ENCODE assay signal across 20 cellular contexts in the genomic region with DNA sequence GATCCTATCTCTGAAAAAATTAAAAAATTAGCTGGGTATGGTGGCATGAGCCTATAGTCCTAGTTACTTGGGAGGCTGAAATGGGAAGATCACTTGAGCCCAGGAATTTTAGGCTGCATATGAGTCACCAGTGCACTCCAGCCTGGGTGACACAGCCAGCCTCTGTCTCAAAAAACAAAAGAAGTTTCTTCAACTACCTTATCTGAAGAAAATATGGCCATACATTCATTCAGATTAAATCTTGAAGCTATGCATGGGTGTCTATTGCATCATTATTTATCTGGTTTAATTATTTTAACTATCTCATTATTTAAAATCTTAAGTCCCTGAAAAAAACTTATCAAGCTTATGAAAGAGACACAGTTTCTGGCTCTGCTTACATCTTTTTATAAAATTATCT.
DNase-seq lines count a peak whose midpoint lies in the region; ATAC-seq, FAIRE-seq and TF ChIP-seq lines count a peak whose summit lies in the region.
"Had no signal": no experiment of that assay in that cellular context is flagged by ENCODE, and none has a peak within 500 bp of the region (broad histone marks: within the 10 kb centered on the region; RNA-seq: fewer than 3 reads in every experiment).

No MANE protein-coding gene starts in this region.

- H3K4me1 ChIP-seq in SK-N-SH (ENCODE audit: control insufficient read depth in 1 of 2, insufficient read depth in 2 of 2, low read depth in 1 of 2, low read length in 1 of 2) = no peaks in the 10 kb centered on the region
- peaks cover 0 to 1% of the 10 kb centered on the region in 2 experiments for H3K4me1 ChIP-seq in trophoblast cell (ENCODE audit: control insufficient read depth in 1 of 2, insufficient read depth in 2 of 2, low read length in 2 of 2)
- H3K4me1 ChIP-seq: BE2C had no signal

- H3K36me3 ChIP-seq in SK-N-SH (replicated peaks in 1 of 2; ENCODE audit: control insufficient read depth in 1 of 2, insufficient read depth in 2 of 2, low read length in 1 of 2) (no peaks in the 10 kb centered on the region), bronchial epithelial cell (ENCODE audit: control insufficient read depth, insufficient read depth, low read length) (no peaks in the 10 kb centered on the region), trophoblast cell (ENCODE audit: control insufficient read depth in 1 of 2, insufficient read depth in 2 of 2, low read length in 2 of 2) (no peaks in the 10 kb centered on the region)
- H3K36me3 ChIP-seq: BE2C, SJCRH30 had no signal

- H3K4me3 ChIP-seq in SK-N-SH (ENCODE audit: low read depth in 2 of 2, low read length in 1 of 2) (no peak overlapping the region), bronchial epithelial cell (ENCODE audit: low read depth, low read length) (no peak overlapping the region), trophoblast cell (ENCODE audit: low read depth, low read length) (no peak overlapping the region)
- H3K4me3 ChIP-seq: SJCRH30 had no signal

- H4K91ac ChIP-seq in trophoblast cell (ENCODE audit: low read depth, low read length) = no peak overlapping the region

- peaks cover 4% of the 10 kb centered on the region for H3F3A ChIP-seq in SK-N-SH (replicated peaks; ENCODE audit: insufficient read depth)

- H3K27me3 ChIP-seq in SK-N-SH (ENCODE audit: insufficient read depth) (no peaks in the 10 kb centered on the region), bronchial epithelial cell (ENCODE audit: control insufficient read depth, insufficient read depth, low read length) (no peaks in the 10 kb centered on the region), trophoblast cell (ENCODE audit: insufficient read depth, low read length) (no peaks in the 10 kb centered on the region)
- H3K27me3 ChIP-seq: SJCRH30 had no signal

- H3K9ac ChIP-seq in SK-N-SH (no peak overlapping the region), trophoblast cell (ENCODE audit: low read length) (no peak overlapping the region)

- H4K8ac ChIP-seq in trophoblast cell (ENCODE audit: low read depth, low read length) = no peak overlapping the region

- H3K4ac ChIP-seq in trophoblast cell (ENCODE audit: low read depth, low read length) = no peak overlapping the region

- no peak for DNase-seq in SK-N-SH
- peak; percentile 52 for DNase-seq in OCI-M1 (lab: John Stamatoyannopoulos, UW)
- DNase-seq in bronchial epithelial cell (ENCODE audit: low read depth) = peak; percentile 23
- DNase-seq in trophoblast cell = peak; percentile 38 to 69
- no peak for DNase-seq in nephron progenitor cell
- DNase-seq in naive thymus-derived CD8-positive, alpha-beta T cell = no peak
- DNase-seq: 8988T; BE2C; CD4-positive, alpha-beta T cell; GDM1; H9; NCI-H1105 treated with DMSO at 0.1 percent for 48 hours; NCI-H1694 treated with DMSO at 0.1 percent for 48 hours; NCI-H446; NCI-H69; NK-92 treated with Interleukin-12 subunit alpha and Interleukin-12 subunit beta, amount 100 ng/mL, for 24 hours; SJCRH30 had no signal

- H2AK5ac ChIP-seq in trophoblast cell (ENCODE audit: low read length) = no peak overlapping the region

- no peak overlapping the region for H4K12ac ChIP-seq in trophoblast cell (ENCODE audit: low read depth, low read length)

- no peak for TF ChIP-seq EP300 in SK-N-SH (IDR thresholded peaks at IDR 0.05; ENCODE audit: borderline replicate concordance in 1 of 2, low read depth in 1 of 2, low read length in 1 of 2)

- H3K4me2 ChIP-seq in SK-N-SH (no peak overlapping the region), trophoblast cell (ENCODE audit: low read length) (no peak overlapping the region)

- TF ChIP-seq CTCF in SK-N-SH (IDR thresholded peaks at IDR 0.05) (no peak), bronchial epithelial cell (IDR thresholded peaks at IDR 0.05; ENCODE audit: insufficient read depth, low read length, severe bottlenecking) (no peak), nephron progenitor cell (IDR thresholded peaks at IDR 0.05) (no peak)

- H2BK12ac ChIP-seq in trophoblast cell (ENCODE audit: low read length) = no peak overlapping the region

- H2BK120ac ChIP-seq in trophoblast cell (ENCODE audit: insufficient read depth, low read length, poor library complexity) = no peak overlapping the region

- POLR2A ChIA-PET in SK-N-SH (lab: Yijun Ruan, JAX) = no interaction called here
- POLR2A ChIA-PET in naive thymus-derived CD8-positive, alpha-beta T cell (lab: Charles Lee) = no interaction called here

- H3K14ac ChIP-seq in trophoblast cell (ENCODE audit: low read length) = no peak overlapping the region

- H3K27ac Mint-ChIP-seq in nephron progenitor cell = no peak overlapping the region
- H3K27ac Mint-ChIP-seq in naive thymus-derived CD8-positive, alpha-beta T cell = no peak overlapping the region
- H3K27ac Mint-ChIP-seq: CD4-positive, alpha-beta T cell; H9 had no signal

- CTCF ChIA-PET in SK-N-SH (lab: Yijun Ruan, JAX) = no interaction called here

- no peaks in the 10 kb centered on the region for H3K9me3 ChIP-seq in SK-N-SH
- H3K9me3 ChIP-seq in trophoblast cell (ENCODE audit: insufficient read depth, low read depth, low read length) = no peaks in the 10 kb centered on the region
- H3K9me3 ChIP-seq: BE2C, SJCRH30 had no signal

- H3K79me1 ChIP-seq in trophoblast cell (ENCODE audit: low read length) = no peaks in the 10 kb centered on the region

- TF ChIP-seq RAD21 in SK-N-SH (IDR thresholded peaks at IDR 0.05; ENCODE audit: low read length) = no peak

- H4K20me1 ChIP-seq in SK-N-SH (ENCODE audit: insufficient read depth) = no peaks in the 10 kb centered on the region

- no peaks in the 10 kb centered on the region for H3K9me3 Mint-ChIP-seq in nephron progenitor cell
- peaks cover 0 to 1% (median 0%) of the 10 kb centered on the region in 9 donors for H3K9me3 Mint-ChIP-seq in naive thymus-derived CD8-positive, alpha-beta T cell
- H3K9me3 Mint-ChIP-seq: CD4-positive, alpha-beta T cell; H9 had no signal

- H3K4me3 Mint-ChIP-seq in nephron progenitor cell = no peak overlapping the region
- no peak overlapping the region for H3K4me3 Mint-ChIP-seq in naive thymus-derived CD8-positive, alpha-beta T cell
- H3K4me3 Mint-ChIP-seq: CD4-positive, alpha-beta T cell; H9 had no signal

- H2AFZ ChIP-seq in SK-N-SH (ENCODE audit: low read depth) (peak overlapping the region; percentile 70; the same call in 1 of the 2 replicates), trophoblast cell (ENCODE audit: insufficient read depth, low read length, poor library complexity) (no peak overlapping the region)

- no peak overlapping the region for H3K27ac ChIP-seq in SK-N-SH (ENCODE audit: low read depth in 2 of 2, low read length in 1 of 2)
- H3K27ac ChIP-seq in trophoblast cell (ENCODE audit: low read depth, low read length) = no peak overlapping the region
- H3K27ac ChIP-seq: SJCRH30 had no signal

- H3K4me1 Mint-ChIP-seq in nephron progenitor cell = peaks cover 28% of the 10 kb centered on the region
- peaks cover 0 to 10% (median under 1%) of the 10 kb centered on the region in 4 donors for H3K4me1 Mint-ChIP-seq in naive thymus-derived CD8-positive, alpha-beta T cell

- no peak overlapping the region for H3K18ac ChIP-seq in trophoblast cell (ENCODE audit: low read length)

- no peak overlapping the region for H2BK5ac ChIP-seq in trophoblast cell (ENCODE audit: low read depth, low read length, poor library complexity)

- H3K79me2 ChIP-seq in SK-N-SH (ENCODE audit: insufficient read depth) (no peaks in the 10 kb centered on the region), trophoblast cell (ENCODE audit: control insufficient read depth, insufficient read depth, low read length, poor library complexity) (no peaks in the 10 kb centered on the region)

- no peak for FAIRE-seq in bronchial epithelial cell (lab: Jason Lieb, UNC)
- FAIRE-seq: GM12892 had no signal

- ATAC-seq in SK-N-SH treated with all-trans-retinoic acid at 6 μM for 48 hours (no peak), GM18519 (IDR thresholded peaks at IDR 0.05; ENCODE audit: low FRiP score, unreplicated experiment) (no peak)
- ATAC-seq in naive thymus-derived CD8-positive, alpha-beta T cell = no peak

- H3K36me3 Mint-ChIP-seq in nephron progenitor cell (ENCODE audit: low read depth) = no peaks in the 10 kb centered on the region
- no peaks in the 10 kb centered on the region for H3K36me3 Mint-ChIP-seq in naive thymus-derived CD8-positive, alpha-beta T cell

- no peak overlapping the region for H3K23ac ChIP-seq in trophoblast cell (ENCODE audit: low read length)

- H3K9me2 ChIP-seq in SK-N-SH = no peaks in the 10 kb centered on the region

- no peaks in the 10 kb centered on the region for H3K27me3 Mint-ChIP-seq in nephron progenitor cell (ENCODE audit: low read depth, poor library complexity)
- peaks cover 0 to 6% (median 1%) of the 10 kb centered on the region in 5 donors for H3K27me3 Mint-ChIP-seq in naive thymus-derived CD8-positive, alpha-beta T cell
- H3K27me3 Mint-ChIP-seq: CD4-positive, alpha-beta T cell had no signal

TF ChIP-seq in SK-N-SH, 30 proteins besides CTCF, POLR2A, EP300 and RAD21 (continues in another document):
- TF ChIP-seq SIN3A (IDR thresholded peaks at IDR 0.05; ENCODE audit: borderline replicate concordance, low read depth, low read length) = no peak
- no peak for TF ChIP-seq TCF12 (IDR thresholded peaks at IDR 0.05)
- TF ChIP-seq MEF2A (IDR thresholded peaks at IDR 0.05; ENCODE audit: borderline replicate concordance, low read depth) = no peak
- TF ChIP-seq ELF1 (IDR thresholded peaks at IDR 0.05) = no peak
- TF ChIP-seq, protein P1, sequence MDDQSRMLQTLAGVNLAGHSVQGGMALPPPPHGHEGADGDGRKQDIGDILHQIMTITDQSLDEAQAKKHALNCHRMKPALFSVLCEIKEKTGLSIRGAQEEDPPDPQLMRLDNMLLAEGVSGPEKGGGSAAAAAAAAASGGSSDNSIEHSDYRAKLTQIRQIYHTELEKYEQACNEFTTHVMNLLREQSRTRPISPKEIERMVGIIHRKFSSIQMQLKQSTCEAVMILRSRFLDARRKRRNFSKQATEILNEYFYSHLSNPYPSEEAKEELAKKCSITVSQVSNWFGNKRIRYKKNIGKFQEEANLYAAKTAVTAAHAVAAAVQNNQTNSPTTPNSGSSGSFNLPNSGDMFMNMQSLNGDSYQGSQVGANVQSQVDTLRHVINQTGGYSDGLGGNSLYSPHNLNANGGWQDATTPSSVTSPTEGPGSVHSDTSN (IDR thresholded peaks at IDR 0.05) = no peak

TF ChIP-seq in SK-N-SH treated with all-trans-retinoic acid at 6 μM for 48 hours, 23 proteins besides CTCF, POLR2A, EP300 and RAD21 (continues in another document):
- TF ChIP-seq TCF4 (CRISPR knock-in tag; IDR thresholded peaks at IDR 0.05; ENCODE audit: borderline replicate concordance) = no peak
- no peak for TF ChIP-seq ZC3H10 (CRISPR knock-in tag; IDR thresholded peaks at IDR 0.05)
- no peak for TF ChIP-seq ESRRG (CRISPR knock-in tag; IDR thresholded peaks at IDR 0.05)
- no peak for TF ChIP-seq RARB (CRISPR knock-in tag; IDR thresholded peaks at IDR 0.05)
- TF ChIP-seq ZNF70 (CRISPR knock-in tag; IDR thresholded peaks at IDR 0.05) = no peak
- TF ChIP-seq TOX (CRISPR knock-in tag; IDR thresholded peaks at IDR 0.05; ENCODE audit: borderline replicate concordance) = no peak
- TF ChIP-seq OSR1 (CRISPR knock-in tag; IDR thresholded peaks at IDR 0.05) = no peak
- TF ChIP-seq ZFP30 (CRISPR knock-in tag; IDR thresholded peaks at IDR 0.05) = no peak

Comparison
In these comparisons a context has a peak if more than half of its experiments do, and no peak if none do; other contexts are left out.
1. DNase-seq: peak in OCI-M1 (single experiment), bronchial epithelial cell (single experiment) and trophoblast cell (2 of 2); none in SK-N-SH (single experiment), nephron progenitor cell (single experiment) and naive thymus-derived CD8-positive, alpha-beta T cell (0 of 10).